ENCODE assay signal across 8 cellular contexts in the genomic region with DNA sequence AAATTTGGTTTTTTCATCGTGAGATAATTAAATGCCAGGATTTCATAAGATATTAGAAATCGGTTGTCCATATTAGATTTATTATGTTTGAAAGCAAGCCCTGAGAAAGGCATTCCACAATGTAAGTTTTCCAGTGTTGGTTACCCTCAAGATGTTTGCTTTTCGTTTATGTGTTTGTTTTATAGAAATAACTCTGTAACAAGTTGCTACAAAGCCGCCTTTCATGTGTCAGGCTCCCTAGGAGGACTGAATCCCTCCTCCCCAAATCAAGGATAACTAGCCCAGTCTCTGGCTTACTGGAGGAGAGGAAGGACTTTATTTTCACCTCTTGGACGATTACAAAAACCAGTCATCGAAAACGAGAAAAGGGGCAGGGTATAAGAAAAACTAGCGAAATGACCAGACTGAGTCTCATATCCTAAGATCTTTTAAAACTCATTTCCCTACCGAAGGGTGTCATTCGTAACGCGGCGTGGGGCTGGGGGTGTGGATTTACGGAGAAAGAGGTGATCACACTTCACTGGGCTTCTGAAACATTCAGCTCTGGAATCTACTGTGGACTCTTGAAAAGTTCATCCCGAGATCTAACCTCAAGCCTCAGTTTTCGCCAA. TPM values are rescaled to one million over a fixed set of nuclear protein-coding genes. Genes with fewer than 3 reads are reported as not detected.
DNase-seq lines count a peak whose midpoint lies in the region; ATAC-seq and TF ChIP-seq lines count a peak whose summit lies in the region.

No MANE protein-coding gene starts in this region.

- ATAC-seq in GM18868 (IDR thresholded peaks at IDR 0.05; ENCODE audit: unreplicated experiment) (peak; percentile 9), HG03520 (IDR thresholded peaks at IDR 0.05; ENCODE audit: unreplicated experiment) (peak; percentile 9)

- CTCF ChIA-PET in AG04449 (lab: Yijun Ruan, JAX): interaction anchor here (1.2 to 2.1 kb wide), 2 partner anchors 17 to 134 kb away, joined by 3 to 5 read pairs; no protein-coding TSS in a partner anchor

- peak overlapping the region; percentile 71 to 80 for H3K9ac ChIP-seq in liver (ENCODE audit: low read depth in 1 of 2, low read length in 2 of 2)

- no peaks in the 10 kb centered on the region for H3K36me3 ChIP-seq in adrenal gland (replicated peaks in 1 of 2)
- H3K36me3 ChIP-seq in liver (ENCODE audit: control insufficient read depth in 4 of 4, insufficient read depth in 3 of 4, low read depth in 1 of 4, low read length in 3 of 4): no peaks in the 10 kb centered on the region
- H3K36me3 ChIP-seq in stomach: peaks cover 0 to 9% (median 4%) of the 10 kb centered on the region in 4 donors

- 1 to 3% (median 2%) methylated on average over 16 of the region's 16 CpGs for WGBS in adrenal gland, 4 donors
- 2% methylated on average over 16 of the region's 16 CpGs for WGBS in liver
- WGBS in stomach, 5 donors: 1 to 2% (median 1%) methylated on average over 16 of the region's 16 CpGs

- no peak for TF ChIP-seq POLR2A in adrenal gland (IDR thresholded peaks at IDR 0.05)
- TF ChIP-seq POLR2A in stomach (IDR thresholded peaks at IDR 0.05): no peak

- H3K4me1 ChIP-seq in adrenal gland (replicated peaks in 1 of 2) (peaks cover 9 to 49% of the 10 kb centered on the region in 2 donors), liver (ENCODE audit: control insufficient read depth in 4 of 4, insufficient read depth in 4 of 4, low read length in 3 of 4) (peaks cover 7 to 25% (median 15%) of the 10 kb centered on the region in 4 donors), stomach (peaks cover 7 to 60% (median 37%) of the 10 kb centered on the region in 4 donors)

- POLR2A ChIA-PET in AG04449 (lab: Yijun Ruan, JAX): no interaction called here

- DNase-seq in AG04449 (ENCODE audit: low read depth, low spot score): no peak
- DNase-seq in adrenal gland: no peak
- no peak for DNase-seq in stomach
- DNase-seq in NAMALWA (ENCODE audit: low spot score): no peak
- no peak for DNase-seq in medulla oblongata (ENCODE audit: extremely low spot score)

- intact Hi-C loops in adrenal gland (cut with DNase I) (no loop called here), stomach (cut with DNase I; ENCODE audit: low total_unique reads) (no loop called here)

- H3K4me3 ChIP-seq in AG04449 (ENCODE audit: low read depth, low read length) (peak overlapping the region; percentile 95), adrenal gland (peak overlapping the region; percentile 56 to 96 (median 85)), liver (ENCODE audit: low read depth in 1 of 3, low read length in 3 of 3) (peak overlapping the region; percentile 68 to 94 (median 83)), stomach (peak overlapping the region; percentile 75 to 96 (median 93))

- H3K27me3 ChIP-seq in adrenal gland (no peaks in the 10 kb centered on the region), liver (ENCODE audit: control insufficient read depth in 4 of 4, insufficient read depth in 4 of 4, low read length in 3 of 4) (no peaks in the 10 kb centered on the region), stomach (no peaks in the 10 kb centered on the region)

- TF ChIP-seq EP300 in stomach (IDR thresholded peaks at IDR 0.05): no peak

- H3K9me3 ChIP-seq in adrenal gland (replicated peaks in 1 of 3) (no peaks in the 10 kb centered on the region), liver (ENCODE audit: control insufficient read depth in 4 of 4, low read length in 3 of 4) (no peaks in the 10 kb centered on the region), stomach (no peaks in the 10 kb centered on the region)

- H3K27ac ChIP-seq in adrenal gland (peak overlapping the region; percentile 27 to 90 (median 85)), liver (ENCODE audit: low read depth in 1 of 2, low read length in 2 of 2) (peak overlapping the region; percentile 97), stomach (peak overlapping the region; percentile 91 to 95 (median 94))

- TF ChIP-seq CTCF in AG04449 (IDR thresholded peaks at IDR 0.05; ENCODE audit: insufficient read depth, low read length, missing control alignments) (no peak), adrenal gland (IDR thresholded peaks at IDR 0.05) (no peak), liver (IDR thresholded peaks at IDR 0.05; ENCODE audit: low read depth, low read length, missing input control) (no peak), stomach (IDR thresholded peaks at IDR 0.05) (no peak)

- no peak for TF ChIP-seq RAD21 in liver (IDR thresholded peaks at IDR 0.05)

TF ChIP-seq in liver, 16 proteins besides CTCF, POLR2A, EP300 and RAD21:
- TF ChIP-seq NR2F2 (IDR thresholded peaks at IDR 0.05) (no peak), FOXA1 (IDR thresholded peaks at IDR 0.05) (no peak), HNF4G (IDR thresholded peaks at IDR 0.05) (no peak), JUND (IDR thresholded peaks at IDR 0.05) (no peak), FOXA2 (IDR thresholded peaks at IDR 0.05) (no peak), EGR1 (IDR thresholded peaks at IDR 0.05; ENCODE audit: low read depth in 2 of 2) (no peak), GABPA (IDR thresholded peaks at IDR 0.05 in 1 of 2, conservative IDR thresholded peaks at IDR 0.05 in 1 of 2) (no peak), RXRA (IDR thresholded peaks at IDR 0.05) (no peak), HNF4A (conservative IDR thresholded peaks at IDR 0.05) (no peak), SP1 (IDR thresholded peaks at IDR 0.05) (no peak), TAF1 (conservative IDR thresholded peaks at IDR 0.05) (no peak)
- TF ChIP-seq, protein P1, sequence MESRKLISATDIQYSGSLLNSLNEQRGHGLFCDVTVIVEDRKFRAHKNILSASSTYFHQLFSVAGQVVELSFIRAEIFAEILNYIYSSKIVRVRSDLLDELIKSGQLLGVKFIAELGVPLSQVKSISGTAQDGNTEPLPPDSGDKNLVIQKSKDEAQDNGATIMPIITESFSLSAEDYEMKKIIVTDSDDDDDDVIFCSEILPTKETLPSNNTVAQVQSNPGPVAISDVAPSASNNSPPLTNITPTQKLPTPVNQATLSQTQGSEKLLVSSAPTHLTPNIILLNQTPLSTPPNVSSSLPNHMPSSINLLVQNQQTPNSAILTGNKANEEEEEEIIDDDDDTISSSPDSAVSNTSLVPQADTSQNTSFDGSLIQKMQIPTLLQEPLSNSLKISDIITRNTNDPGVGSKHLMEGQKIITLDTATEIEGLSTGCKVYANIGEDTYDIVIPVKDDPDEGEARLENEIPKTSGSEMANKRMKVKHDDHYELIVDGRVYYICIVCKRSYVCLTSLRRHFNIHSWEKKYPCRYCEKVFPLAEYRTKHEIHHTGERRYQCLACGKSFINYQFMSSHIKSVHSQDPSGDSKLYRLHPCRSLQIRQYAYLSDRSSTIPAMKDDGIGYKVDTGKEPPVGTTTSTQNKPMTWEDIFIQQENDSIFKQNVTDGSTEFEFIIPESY (IDR thresholded peaks at IDR 0.05): no peak
- TF ChIP-seq, protein P2, sequence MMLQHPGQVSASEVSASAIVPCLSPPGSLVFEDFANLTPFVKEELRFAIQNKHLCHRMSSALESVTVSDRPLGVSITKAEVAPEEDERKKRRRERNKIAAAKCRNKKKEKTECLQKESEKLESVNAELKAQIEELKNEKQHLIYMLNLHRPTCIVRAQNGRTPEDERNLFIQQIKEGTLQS (IDR thresholded peaks at IDR 0.05): no peak
- TF ChIP-seq, protein P3, sequence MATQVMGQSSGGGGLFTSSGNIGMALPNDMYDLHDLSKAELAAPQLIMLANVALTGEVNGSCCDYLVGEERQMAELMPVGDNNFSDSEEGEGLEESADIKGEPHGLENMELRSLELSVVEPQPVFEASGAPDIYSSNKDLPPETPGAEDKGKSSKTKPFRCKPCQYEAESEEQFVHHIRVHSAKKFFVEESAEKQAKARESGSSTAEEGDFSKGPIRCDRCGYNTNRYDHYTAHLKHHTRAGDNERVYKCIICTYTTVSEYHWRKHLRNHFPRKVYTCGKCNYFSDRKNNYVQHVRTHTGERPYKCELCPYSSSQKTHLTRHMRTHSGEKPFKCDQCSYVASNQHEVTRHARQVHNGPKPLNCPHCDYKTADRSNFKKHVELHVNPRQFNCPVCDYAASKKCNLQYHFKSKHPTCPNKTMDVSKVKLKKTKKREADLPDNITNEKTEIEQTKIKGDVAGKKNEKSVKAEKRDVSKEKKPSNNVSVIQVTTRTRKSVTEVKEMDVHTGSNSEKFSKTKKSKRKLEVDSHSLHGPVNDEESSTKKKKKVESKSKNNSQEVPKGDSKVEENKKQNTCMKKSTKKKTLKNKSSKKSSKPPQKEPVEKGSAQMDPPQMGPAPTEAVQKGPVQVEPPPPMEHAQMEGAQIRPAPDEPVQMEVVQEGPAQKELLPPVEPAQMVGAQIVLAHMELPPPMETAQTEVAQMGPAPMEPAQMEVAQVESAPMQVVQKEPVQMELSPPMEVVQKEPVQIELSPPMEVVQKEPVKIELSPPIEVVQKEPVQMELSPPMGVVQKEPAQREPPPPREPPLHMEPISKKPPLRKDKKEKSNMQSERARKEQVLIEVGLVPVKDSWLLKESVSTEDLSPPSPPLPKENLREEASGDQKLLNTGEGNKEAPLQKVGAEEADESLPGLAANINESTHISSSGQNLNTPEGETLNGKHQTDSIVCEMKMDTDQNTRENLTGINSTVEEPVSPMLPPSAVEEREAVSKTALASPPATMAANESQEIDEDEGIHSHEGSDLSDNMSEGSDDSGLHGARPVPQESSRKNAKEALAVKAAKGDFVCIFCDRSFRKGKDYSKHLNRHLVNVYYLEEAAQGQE (IDR thresholded peaks at IDR 0.05): no peak
- TF ChIP-seq, protein P4, sequence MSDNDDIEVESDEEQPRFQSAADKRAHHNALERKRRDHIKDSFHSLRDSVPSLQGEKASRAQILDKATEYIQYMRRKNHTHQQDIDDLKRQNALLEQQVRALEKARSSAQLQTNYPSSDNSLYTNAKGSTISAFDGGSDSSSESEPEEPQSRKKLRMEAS (IDR thresholded peaks at IDR 0.05): no peak

RNA-seq across cellular contexts. Expression of a gene that starts 1.0 kb away (rescaled TPM):
- 10 to 100 TPM; 20.0 to 44.9 (median 28.7) TPM for total RNA-seq in adrenal gland
- polyA plus RNA-seq in adrenal gland: 10 to 100 TPM in 1 of 3 donors, 1 to 10 TPM in 2; 8.3 to 20.9 (median 8.6) TPM
- total RNA-seq in liver: 10 to 100 TPM; 25.1 to 42.8 TPM
- polyA plus RNA-seq in liver: 10 to 100 TPM; 10.6 to 17.9 TPM
- total RNA-seq in stomach: 10 to 100 TPM in 4 of 5 donors, 1 to 10 TPM in 1; 9.3 to 56.0 (median 21.4) TPM
- 1 to 10 TPM; 7.9 to 9.5 (median 8.1) TPM for polyA plus RNA-seq in stomach

RNA-seq across cellular contexts. Expression of a gene that starts 1.6 kb away (rescaled TPM):
- total RNA-seq in adrenal gland: 10 to 100 TPM in 2 of 8 donors, 1 to 10 TPM in 6; 2.2 to 10.6 (median 6.3) TPM
- 1 to 10 TPM; 2.8 to 7.1 (median 3.2) TPM for polyA plus RNA-seq in adrenal gland
- 10 to 100 TPM in 1 of 2 donors, 1 to 10 TPM in 1; 5.9 to 19.6 TPM for total RNA-seq in liver
- 1 to 10 TPM; 4.3 to 6.8 TPM for polyA plus RNA-seq in liver
- total RNA-seq in stomach: 1 to 10 TPM; 1.8 to 8.0 (median 4.2) TPM
- polyA plus RNA-seq in stomach: 1 to 10 TPM; 2.3 to 2.9 (median 2.7) TPM

RNA-seq across cellular contexts. Expression of a gene that starts 49.2 kb away (rescaled TPM):
- total RNA-seq in adrenal gland: 1 to 10 TPM; 1.2 to 4.1 (median 3.0) TPM
- 1 to 10 TPM; 2.6 to 4.6 (median 3.4) TPM for polyA plus RNA-seq in adrenal gland
- total RNA-seq in liver: 1 to 10 TPM; 3.1 to 6.2 TPM
- 1 to 10 TPM in 1 of 2 donors, under 1 TPM in 1; 0.59 to 1.2 TPM for polyA plus RNA-seq in liver
- 10 to 100 TPM in 3 of 5 donors, 1 to 10 TPM in 2; 1.2 to 48.7 (median 10.3) TPM for total RNA-seq in stomach
- 1 to 10 TPM; 2.0 to 3.7 (median 2.5) TPM for polyA plus RNA-seq in stomach
